In genomic region chr6:41894366-41895299, GRCh38 we compare ENCODE assay signal across 8 cellular contexts. TPM values are rescaled to one million over a fixed set of nuclear protein-coding genes. Genes with fewer than 3 reads are reported as not detected.
DNase-seq lines count a peak whose midpoint lies in the region; ATAC-seq, FAIRE-seq and TF ChIP-seq lines count a peak whose summit lies in the region.

No MANE protein-coding gene starts in this region.

- BruUV-seq in endothelial cell of umbilical vein (replicated peaks; lab: Mats Ljungman, UMichigan): no TSS peak

- FAIRE-seq in endothelial cell of umbilical vein (lab: Jason Lieb, UNC): no peak

- peak overlapping the region; percentile 80 for H2AFZ ChIP-seq in endothelial cell of umbilical vein (ENCODE audit: low read depth, low read length)

- TF ChIP-seq CTCF in RWPE1 (conservative IDR thresholded peaks at IDR 0.05; ENCODE audit: low read depth): no peak
- no peak for TF ChIP-seq CTCF in endothelial cell of umbilical vein (IDR thresholded peaks at IDR 0.05; ENCODE audit: extremely low read depth in 1 of 2, insufficient read depth in 1 of 2, low read depth in 1 of 2, low read length in 2 of 2)
- no peak for TF ChIP-seq CTCF in GM13977 (IDR thresholded peaks at IDR 0.05; ENCODE audit: extremely low read depth, insufficient read depth, missing control alignments)

- H3K4me1 Mint-ChIP-seq in naive thymus-derived CD8-positive, alpha-beta T cell: peaks cover 0 to 11% (median 9%) of the 10 kb centered on the region in 4 donors

- ATAC-seq in GM19023 (IDR thresholded peaks at IDR 0.05; ENCODE audit: unreplicated experiment): peak; percentile 38
- ATAC-seq in HG03159 (IDR thresholded peaks at IDR 0.05; ENCODE audit: unreplicated experiment): peak; percentile 28
- ATAC-seq in naive thymus-derived CD8-positive, alpha-beta T cell: peak; percentile 55 to 67

- H4K20me1 ChIP-seq in BLaER1 (peaks cover 45% of the 10 kb centered on the region), endothelial cell of umbilical vein (replicated peaks; ENCODE audit: control insufficient read depth, extremely low read depth, insufficient read depth, low read length) (no peaks in the 10 kb centered on the region)

- in situ Hi-C loops in GM13977 (cut with MboI; ENCODE audit: low pct_unique_long_range_greater_than_20kb, low sequenced_read_pairs, unreplicated experiment): no loop called here

- H3K4me2 ChIP-seq in BLaER1 (peak overlapping the region; percentile 98), endothelial cell of umbilical vein (ENCODE audit: insufficient read depth, low read length) (peak overlapping the region; percentile 77)

- H3K27ac ChIP-seq in BLaER1: peak overlapping the region; percentile 82
- H3K27ac ChIP-seq in RWPE1: peak overlapping the region; percentile 80
- no peak overlapping the region for H3K27ac ChIP-seq in endothelial cell of umbilical vein (ENCODE audit: insufficient read depth, low read depth, low read length)

- H3K9ac ChIP-seq in BLaER1 (peak overlapping the region; percentile 92), endothelial cell of umbilical vein (replicated peaks; ENCODE audit: extremely low read depth, insufficient read depth, low read length) (peak overlapping the region; percentile 70)

- peaks cover 49% of the 10 kb centered on the region for H3K4me1 ChIP-seq in BLaER1
- peaks cover 12% of the 10 kb centered on the region for H3K4me1 ChIP-seq in endothelial cell of umbilical vein (ENCODE audit: control insufficient read depth, extremely low read depth, insufficient read depth, low read length)

- no peaks in the 10 kb centered on the region for H3K79me2 ChIP-seq in endothelial cell of umbilical vein (ENCODE audit: control insufficient read depth, insufficient read depth, low read length)

- H3K36me3 Mint-ChIP-seq in naive thymus-derived CD8-positive, alpha-beta T cell: no peaks in the 10 kb centered on the region

- dilution Hi-C loops in endothelial cell of umbilical vein (cut with MboI; ENCODE audit: extremely low pct_ligation_motif_present, low sequenced_read_pairs): no loop called here

- H3K4me3 ChIP-seq in BLaER1 (peak overlapping the region; percentile 78), endothelial cell of umbilical vein (replicated peaks in 1 of 3; ENCODE audit: insufficient read depth in 1 of 3, low read depth in 1 of 3, low read length in 3 of 3) (peak overlapping the region; percentile 69 to 72 (median 70))

- CTCF ChIA-PET in RWPE1 (lab: Yijun Ruan, JAX) (interaction anchor here (1.2 kb wide), 1 partner anchor 150 kb away, joined by 4 read pairs; no protein-coding TSS in a partner anchor), endothelial cell of umbilical vein (lab: Charles Lee) (interaction anchor here (1.0 to 1.9 kb wide), 6 partner anchors 26 to 107 kb away, joined by 3 to 14 read pairs (median 8); partner anchors contain the start of genes BYSL, MED20 and TOMM6)

- H3K27ac Mint-ChIP-seq in naive thymus-derived CD8-positive, alpha-beta T cell: peak overlapping the region in 7 of 10 donors; percentile 89 to 96 (median 94)

- no peaks in the 10 kb centered on the region for H3K27me3 Mint-ChIP-seq in naive thymus-derived CD8-positive, alpha-beta T cell

- intact Hi-C loops in endothelial cell of umbilical vein (cut with micrococcal nuclease): loop anchor here (1.0 to 2.0 kb wide), 6 partner anchors 23 to 150 kb away; partner anchors contain the start of genes BYSL, MED20 and TOMM6

- H3K9me1 ChIP-seq in endothelial cell of umbilical vein (replicated peaks; ENCODE audit: control insufficient read depth, extremely low read depth, insufficient read depth, low read length): no peaks in the 10 kb centered on the region

- H3K36me3 ChIP-seq in BLaER1 (peaks cover 29% of the 10 kb centered on the region), endothelial cell of umbilical vein (ENCODE audit: control insufficient read depth in 2 of 2, extremely low read depth in 1 of 2, insufficient read depth in 2 of 2, low read length in 2 of 2) (no peaks in the 10 kb centered on the region)

- no peaks in the 10 kb centered on the region for H3K9me3 ChIP-seq in BLaER1
- no peaks in the 10 kb centered on the region for H3K9me3 ChIP-seq in endothelial cell of umbilical vein (replicated peaks; ENCODE audit: control insufficient read depth, insufficient read depth, low read length)

- TF ChIP-seq POLR2A in endothelial cell of umbilical vein (IDR thresholded peaks at IDR 0.05; ENCODE audit: low read depth, low read length): no peak

- DNase-seq in RWPE1 (ENCODE audit: low spot score) (peak; percentile 8), endothelial cell of umbilical vein (ENCODE audit: low read depth, low spot score) (peak; percentile 14), GM13977 (ENCODE audit: low spot score) (no peak), NCI-H226 (no peak)
- DNase-seq in naive thymus-derived CD8-positive, alpha-beta T cell: peak in 2 of 10 donors; percentile 13 to 53

- POLR2A ChIA-PET in RWPE1 (lab: Yijun Ruan, JAX; ENCODE audit: low non-redundant PET) (interaction anchor here (0.6 kb wide), 1 partner anchor 37 kb away, joined by 3 read pairs; no protein-coding TSS in a partner anchor), endothelial cell of umbilical vein (lab: Charles Lee) (interaction anchor here (0.6 to 0.7 kb wide), 2 partner anchors 47 to 110 kb away, joined by 3 to 4 read pairs; partner anchors contain the start of gene CCND3)
- POLR2A ChIA-PET in naive thymus-derived CD8-positive, alpha-beta T cell (lab: Charles Lee): interaction anchor here (0.5 to 2.1 kb wide), 15 partner anchors 13 to 669 kb away, joined by 3 to 18 read pairs (median 4); partner anchors contain the start of genes BYSL, MED20, TAF8 and TOMM6

- H3K4me3 Mint-ChIP-seq in naive thymus-derived CD8-positive, alpha-beta T cell: no peak overlapping the region

- H3K27me3 ChIP-seq in BLaER1 (no peaks in the 10 kb centered on the region), endothelial cell of umbilical vein (ENCODE audit: control insufficient read depth in 2 of 2, insufficient read depth in 2 of 2, low read length in 2 of 2) (peaks cover 0 to 2% of the 10 kb centered on the region in 2 experiments)

- H3K9me3 Mint-ChIP-seq in naive thymus-derived CD8-positive, alpha-beta T cell: no peaks in the 10 kb centered on the region

TF ChIP-seq in endothelial cell of umbilical vein, 7 proteins besides CTCF, POLR2A, EP300 and RAD21:
- no peak for TF ChIP-seq EZH2 (IDR thresholded peaks at IDR 0.05; ENCODE audit: borderline replicate concordance, low read depth, low read length, severe bottlenecking)

RNA-seq across cellular contexts. Expression of gene USP49, which starts 0.5 kb away (rescaled TPM):
- 4.1 and 4.5 TPM in 2 replicates for total RNA-seq in endothelial cell of umbilical vein
- 2.1 and 2.4 TPM in 2 replicates for polyA plus RNA-seq in endothelial cell of umbilical vein
- polyA plus RNA-seq in endothelial cell of umbilical vein (2011; cell fraction: cytosol; rRNA removed): 1.2 and 1.9 TPM in 2 replicates
- polyA plus RNA-seq in endothelial cell of umbilical vein (2011; cell fraction: nucleus; rRNA removed): 10.6 and 11.7 TPM in 2 replicates
- 4.1 and 4.6 TPM in 2 replicates for polyA plus RNA-seq in endothelial cell of umbilical vein (2012)
- 4.4 and 5.0 TPM in 2 replicates for polyA minus RNA-seq in endothelial cell of umbilical vein
- polyA minus RNA-seq in endothelial cell of umbilical vein (2011; cell fraction: cytosol; rRNA and poly(A)+ RNA removed): 2.4 TPM
- polyA minus RNA-seq in endothelial cell of umbilical vein (2011; cell fraction: nucleus; rRNA and poly(A)+ RNA removed): 7.1 and 9.0 TPM in 2 replicates
- 1 to 10 TPM; 2.0 to 3.0 TPM for total RNA-seq in naive thymus-derived CD8-positive, alpha-beta T cell
- under 1 TPM; 0.34 to 0.48 (median 0.42) TPM for polyA plus RNA-seq in naive thymus-derived CD8-positive, alpha-beta T cell

RNA-seq across cellular contexts. Expression of gene MED20, which starts 26.3 kb away (rescaled TPM):
- total RNA-seq in endothelial cell of umbilical vein: 25.5 and 30.4 TPM in 2 replicates
- polyA plus RNA-seq in endothelial cell of umbilical vein: 34.8 and 37.8 TPM in 2 replicates
- polyA plus RNA-seq in endothelial cell of umbilical vein (2011; cell fraction: cytosol; rRNA removed): 34.4 and 35.1 TPM in 2 replicates
- polyA plus RNA-seq in endothelial cell of umbilical vein (2011; cell fraction: nucleus; rRNA removed): 27.9 and 28.7 TPM in 2 replicates
- 30.1 and 36.2 TPM in 2 replicates for polyA plus RNA-seq in endothelial cell of umbilical vein (2012)
- 45.6 and 53.3 TPM in 2 replicates for polyA minus RNA-seq in endothelial cell of umbilical vein
- 17.7 TPM for polyA minus RNA-seq in endothelial cell of umbilical vein (2011; cell fraction: cytosol; rRNA and poly(A)+ RNA removed)
- polyA minus RNA-seq in endothelial cell of umbilical vein (2011; cell fraction: nucleus; rRNA and poly(A)+ RNA removed): 18.3 and 27.9 TPM in 2 replicates
- total RNA-seq in naive thymus-derived CD8-positive, alpha-beta T cell: 10 to 100 TPM in 1 of 2 experiments, 1 to 10 TPM in 1; 8.8 to 12.5 TPM
- 1 to 10 TPM; 2.8 to 5.1 (median 4.3) TPM for polyA plus RNA-seq in naive thymus-derived CD8-positive, alpha-beta T cell

RNA-seq across cellular contexts. Expression of gene BYSL, which starts 26.7 kb away (rescaled TPM):
- total RNA-seq in endothelial cell of umbilical vein: 41.8 and 45.7 TPM in 2 replicates
- polyA plus RNA-seq in endothelial cell of umbilical vein: 32.9 and 33.1 TPM in 2 replicates
- 33.9 and 42.1 TPM in 2 replicates for polyA plus RNA-seq in endothelial cell of umbilical vein (2011; cell fraction: cytosol; rRNA removed)
- 45.7 and 60.4 TPM in 2 replicates for polyA plus RNA-seq in endothelial cell of umbilical vein (2011; cell fraction: nucleus; rRNA removed)
- 30.0 and 38.9 TPM in 2 replicates for polyA plus RNA-seq in endothelial cell of umbilical vein (2012)
- polyA minus RNA-seq in endothelial cell of umbilical vein: 25.0 and 35.0 TPM in 2 replicates
- polyA minus RNA-seq in endothelial cell of umbilical vein (2011; cell fraction: cytosol; rRNA and poly(A)+ RNA removed): 36.4 TPM
- polyA minus RNA-seq in endothelial cell of umbilical vein (2011; cell fraction: nucleus; rRNA and poly(A)+ RNA removed): 15.7 and 16.9 TPM in 2 replicates
- 1 to 10 TPM; 5.3 to 7.6 TPM for total RNA-seq in naive thymus-derived CD8-positive, alpha-beta T cell
- polyA plus RNA-seq in naive thymus-derived CD8-positive, alpha-beta T cell: 1 to 10 TPM; 3.5 to 7.5 (median 4.9) TPM

RNA-seq across cellular contexts. Expression of gene CCND3, which starts 47.0 kb away (rescaled TPM):
- 87.5 and 96.7 TPM in 2 replicates for total RNA-seq in endothelial cell of umbilical vein
- polyA plus RNA-seq in endothelial cell of umbilical vein: 97.0 and 98.7 TPM in 2 replicates
- 80.5 and 93.5 TPM in 2 replicates for polyA plus RNA-seq in endothelial cell of umbilical vein (2011; cell fraction: cytosol; rRNA removed)
- polyA plus RNA-seq in endothelial cell of umbilical vein (2011; cell fraction: nucleus; rRNA removed): 53.2 and 56.7 TPM in 2 replicates
- polyA plus RNA-seq in endothelial cell of umbilical vein (2012): 87.3 and 94.2 TPM in 2 replicates
- polyA minus RNA-seq in endothelial cell of umbilical vein: 41.5 and 52.5 TPM in 2 replicates
- 48.2 TPM for polyA minus RNA-seq in endothelial cell of umbilical vein (2011; cell fraction: cytosol; rRNA and poly(A)+ RNA removed)
- 24.4 and 25.3 TPM in 2 replicates for polyA minus RNA-seq in endothelial cell of umbilical vein (2011; cell fraction: nucleus; rRNA and poly(A)+ RNA removed)
- 100 to 1,000 TPM; 282 to 291 TPM for total RNA-seq in naive thymus-derived CD8-positive, alpha-beta T cell
- polyA plus RNA-seq in naive thymus-derived CD8-positive, alpha-beta T cell: 100 to 1,000 TPM; 519 to 765 (median 628) TPM

Comparison
In these comparisons a context has a peak if more than half of its experiments do, and no peak if none do; other contexts are left out.
1. DNase-seq: peak in RWPE1 (single experiment) and endothelial cell of umbilical vein (single experiment); none in GM13977 (single experiment) and NCI-H226 (single experiment).
2. Peak in every context shown above with its lines, with median percentiles within 50 percentile points of each other: ATAC-seq.